In the genomic region with DNA sequence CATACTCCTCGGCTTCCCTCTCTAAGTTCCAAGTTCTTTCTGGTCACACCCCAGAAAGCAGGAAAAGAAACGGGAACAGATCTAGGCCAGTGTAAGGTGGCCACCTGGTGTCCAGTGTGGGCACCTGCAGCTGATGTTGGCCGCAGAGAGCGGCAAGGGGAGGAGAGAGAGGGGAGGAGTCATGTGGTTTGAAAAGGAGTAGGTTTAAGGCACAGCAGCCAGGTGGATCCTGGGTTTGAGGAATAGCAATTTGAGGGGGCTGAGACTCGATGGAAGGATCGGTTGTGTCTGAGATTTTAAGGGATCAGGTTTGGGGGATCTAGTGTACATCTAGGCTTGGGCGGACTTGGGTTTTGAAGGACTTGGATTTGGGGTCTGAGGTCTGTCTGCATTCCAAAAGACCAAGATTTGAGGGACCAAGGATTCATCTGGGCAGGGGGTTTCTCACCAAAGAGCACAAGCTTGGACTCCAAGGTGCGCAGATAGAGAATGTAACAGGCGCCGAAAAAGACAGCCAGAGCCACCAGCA, we compare ENCODE assay signal across 8 cellular contexts. TPM values are rescaled to one million over a fixed set of nuclear protein-coding genes. Genes with fewer than 3 reads are reported as not detected.
DNase-seq lines count a peak whose midpoint lies in the region; ATAC-seq, FAIRE-seq and TF ChIP-seq lines count a peak whose summit lies in the region.

No MANE protein-coding gene starts in this region.

- no peaks in the 10 kb centered on the region for H3K27me3 Mint-ChIP-seq in CD8-positive, alpha-beta T cell (ENCODE audit: low read depth)

- 6 to 13% methylated on average over 10 of the region's 10 CpGs for WGBS in thyroid gland, 2 donors

- H3K4me3 Mint-ChIP-seq in CD8-positive, alpha-beta T cell, result peak overlapping the region; percentile 97

- DNase-seq in CD8-positive, alpha-beta T cell, result peak in 3 of 7 experiments; percentile 40 to 51 (median 44)
- DNase-seq in H54 (ENCODE audit: insufficient read length, low spot score), result peak; percentile 97
- peak; percentile 81 for DNase-seq in NCI-H2196 treated with DMSO at 0.1 percent for 48 hours (lab: John Stamatoyannopoulos, UW; ENCODE audit: unreplicated experiment)
- peak; percentile 41 to 58 for DNase-seq in activated CD4-positive, alpha-beta T cell treated with anti-CD3 and anti-CD28 coated beads, Interleukin-2, amount 50 U/mL, for 48 hours
- peak; percentile 73 to 80 for DNase-seq in erythroblast (lab: John Stamatoyannopoulos, UW)
- DNase-seq in middle frontal gyrus (ENCODE audit: extremely low spot score, low spot score), result peak; percentile 38
- DNase-seq in thyroid gland, result peak; percentile 81 to 88

- CTCF ChIA-PET in CD8-positive, alpha-beta T cell (lab: Charles Lee), result interaction anchor here (1.0 to 2.3 kb wide), 11 partner anchors 11 to 166 kb away, joined by 3 to 11 read pairs (median 3); a partner anchor contains a TSS

- peak overlapping the region; percentile 90 for H3K27ac Mint-ChIP-seq in CD8-positive, alpha-beta T cell

- peak; percentile 42 for TF ChIP-seq CTCF in CD8-positive, alpha-beta T cell (IDR thresholded peaks at IDR 0.05)
- peak; percentile 74 to 96 (median 91) for TF ChIP-seq CTCF in thyroid gland (IDR thresholded peaks at IDR 0.05)

- intact Hi-C loops in CD8-positive, alpha-beta T cell (cut with DNase I, micrococcal nuclease), result loop anchor here (2.0 kb wide), 3 partner anchors 71 to 119 kb away; a partner anchor contains a TSS
- intact Hi-C loops in thyroid gland (cut with DNase I), result loop anchor here (5.0 kb wide), 1 partner anchor 96 kb away; a partner anchor contains a TSS

- peak overlapping the region; percentile 80 for H3K4me3 ChIP-seq in CD8-positive, alpha-beta T cell (ENCODE audit: low read depth, low read length)
- H3K4me3 ChIP-seq in thyroid gland (replicated peaks in 1 of 3), result peak overlapping the region in 2 of 3 donors; percentile 87 to 91

- H3K36me3 ChIP-seq in CD8-positive, alpha-beta T cell (ENCODE audit: insufficient read depth, low read length), result peaks cover 11% of the 10 kb centered on the region
- H3K36me3 ChIP-seq in thyroid gland, result peaks cover 6 to 10% of the 10 kb centered on the region in 2 donors

- H3K4me1 Mint-ChIP-seq in CD8-positive, alpha-beta T cell (ENCODE audit: low read depth), result peaks cover 23% of the 10 kb centered on the region

- no peaks in the 10 kb centered on the region for H3K27me3 ChIP-seq in CD8-positive, alpha-beta T cell (ENCODE audit: insufficient read depth, low read length)
- no peaks in the 10 kb centered on the region for H3K27me3 ChIP-seq in thyroid gland

- ATAC-seq in CD8-positive, alpha-beta T cell, result no peak
- ATAC-seq in HG02763 (IDR thresholded peaks at IDR 0.05; ENCODE audit: unreplicated experiment), result no peak

- FAIRE-seq in H54 (lab: Jason Lieb, UNC), result peak; percentile 38

- TF ChIP-seq POLR2A in H54 (IDR thresholded peaks at IDR 0.05; ENCODE audit: low read depth, low read length), result no peak
- no peak for TF ChIP-seq POLR2A in erythroblast (IDR thresholded peaks at IDR 0.05; ENCODE audit: low read length)
- no peak for TF ChIP-seq POLR2A in thyroid gland (IDR thresholded peaks at IDR 0.05)

- H3K27ac ChIP-seq in CD8-positive, alpha-beta T cell (ENCODE audit: low read depth, low read length), result no peak overlapping the region
- peak overlapping the region; percentile 41 to 92 (median 89) for H3K27ac ChIP-seq in thyroid gland

- H3K9me3 Mint-ChIP-seq in CD8-positive, alpha-beta T cell, result no peaks in the 10 kb centered on the region

- no peaks in the 10 kb centered on the region for H3K9me3 ChIP-seq in CD8-positive, alpha-beta T cell (ENCODE audit: low read length)
- no peaks in the 10 kb centered on the region for H3K9me3 ChIP-seq in thyroid gland

- peaks cover 26% of the 10 kb centered on the region for H3K36me3 Mint-ChIP-seq in CD8-positive, alpha-beta T cell

- POLR2A ChIA-PET in CD8-positive, alpha-beta T cell (lab: Charles Lee), result interaction anchor here (0.8 to 1.8 kb wide), 5 partner anchors 47 to 98 kb away, joined by 3 to 9 read pairs (median 5); a partner anchor contains a TSS

- peaks cover 16% of the 10 kb centered on the region for H3K4me1 ChIP-seq in CD8-positive, alpha-beta T cell (ENCODE audit: insufficient read depth, low read length)
- H3K4me1 ChIP-seq in thyroid gland, result peaks cover 6 to 13% of the 10 kb centered on the region in 2 donors

RNA-seq across cellular contexts. Expression of a gene that starts 1.2 kb away (rescaled TPM):
- total RNA-seq in CD8-positive, alpha-beta T cell, result 100 to 1,000 TPM in 1 of 2 experiments, 10 to 100 TPM in 1; 99.5 to 114 TPM
- 100 to 1,000 TPM; 138 to 359 (median 241) TPM for total RNA-seq in thyroid gland

RNA-seq across cellular contexts. Expression of a gene that starts 29.7 kb away (rescaled TPM):
- 1 to 10 TPM; 5.4 to 6.8 TPM for total RNA-seq in CD8-positive, alpha-beta T cell
- under 1 TPM in 1 of 4 donors, not detected in 3; 0.24 TPM for total RNA-seq in thyroid gland

RNA-seq across cellular contexts. Expression of a gene that starts 36.1 kb away (rescaled TPM):
- total RNA-seq in CD8-positive, alpha-beta T cell, result 10 to 100 TPM; 10.2 to 12.3 TPM
- total RNA-seq in thyroid gland, result under 1 TPM in 1 of 4 donors, not detected in 3; 0.13 TPM

Comparison
In these comparisons a context has a peak if more than half of its experiments do, and no peak if none do; other contexts are left out.
1. RNA of a gene that starts 29.7 kb away (total RNA-seq): 5.4 to 6.8 TPM in CD8-positive, alpha-beta T cell; 0.24 TPM in thyroid gland; every median in the first group is over 4 times any median in the second.
2. RNA of a gene that starts 36.1 kb away (total RNA-seq): 10.2 to 12.3 TPM in CD8-positive, alpha-beta T cell; 0.13 TPM in thyroid gland; every median in the first group is over 4 times any median in the second.